ENCODE assay signal across 9 cellular contexts in the genomic region with DNA sequence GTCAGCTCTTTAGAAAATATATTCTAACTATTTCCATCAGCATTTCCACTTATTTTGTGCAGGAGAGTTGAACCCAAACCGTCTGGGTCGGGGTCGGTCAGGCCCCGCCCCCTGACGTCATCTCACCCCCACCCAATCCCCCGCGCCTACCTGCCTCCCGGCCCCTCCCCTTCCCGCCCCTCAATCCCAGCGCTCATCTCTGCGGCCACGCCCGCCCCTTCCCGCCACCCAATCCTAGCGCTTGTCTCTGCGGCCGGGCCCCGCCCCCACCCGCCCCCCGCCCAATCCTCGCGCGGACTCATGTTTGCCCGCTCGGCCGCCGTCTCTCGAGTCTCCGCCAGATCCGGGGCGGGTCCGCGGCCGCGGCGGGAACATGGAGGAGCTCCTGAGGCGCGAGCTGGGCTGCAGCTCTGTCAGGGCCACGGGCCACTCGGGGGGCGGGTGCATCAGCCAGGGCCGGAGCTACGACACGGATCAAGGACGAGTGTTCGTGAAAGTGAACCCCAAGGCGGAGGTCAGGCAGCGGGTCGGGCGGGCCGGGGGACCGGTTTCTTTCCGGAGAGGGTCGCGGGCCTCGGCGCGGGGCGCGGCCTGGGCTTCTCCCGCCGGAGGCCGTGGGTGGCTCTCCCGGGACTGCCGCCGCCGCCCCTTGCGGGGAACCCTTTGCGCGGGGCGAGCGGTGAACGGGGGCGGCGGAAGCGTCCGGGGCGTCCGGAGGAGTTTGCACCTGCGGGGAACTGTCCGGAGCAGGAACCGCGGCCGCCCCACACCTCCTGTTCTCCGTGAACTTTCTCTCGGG. TPM values are rescaled to one million over a fixed set of nuclear protein-coding genes. Genes with fewer than 3 reads are reported as not detected.
DNase-seq lines count a peak whose midpoint lies in the region; ATAC-seq, FAIRE-seq and TF ChIP-seq lines count a peak whose summit lies in the region.
"Had no signal": no experiment of that assay in that cellular context is flagged by ENCODE, and none has a peak within 500 bp of the region (broad histone marks: within the 10 kb centered on the region; RNA-seq: fewer than 3 reads in every experiment).

A gene with protein sequence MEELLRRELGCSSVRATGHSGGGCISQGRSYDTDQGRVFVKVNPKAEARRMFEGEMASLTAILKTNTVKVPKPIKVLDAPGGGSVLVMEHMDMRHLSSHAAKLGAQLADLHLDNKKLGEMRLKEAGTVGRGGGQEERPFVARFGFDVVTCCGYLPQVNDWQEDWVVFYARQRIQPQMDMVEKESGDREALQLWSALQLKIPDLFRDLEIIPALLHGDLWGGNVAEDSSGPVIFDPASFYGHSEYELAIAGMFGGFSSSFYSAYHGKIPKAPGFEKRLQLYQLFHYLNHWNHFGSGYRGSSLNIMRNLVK (plus strand): TSS at position 324 of the 799 bp plus-strand sequence. CDS start 50 bp downstream, at position 374.

- intact Hi-C loops in activated B cell treated with CpG ODN at 0.5 μM for 24 hours (cut with micrococcal nuclease), result loop anchor here (1.0 kb wide), 5 partner anchors 8 to 123 kb away; partner anchors contain the start of genes RAB40B, TBCD and WDR45B

- H3K27ac ChIP-seq in smooth muscle cell (ENCODE audit: low read depth), result peak within 1 kb of the TSS; percentile 35

- peaks cover 3% of the 10 kb centered on the region for H4K20me1 ChIP-seq in smooth muscle cell (ENCODE audit: low read depth)

- FAIRE-seq in bronchial epithelial cell (lab: Jason Lieb, UNC), result no peak
- FAIRE-seq: A204.1 had no signal

- peak within 1 kb of the TSS; percentile 96 for H2AFZ ChIP-seq in smooth muscle cell (ENCODE audit: low read depth)

- no peaks in the 10 kb centered on the region for H3K27me3 ChIP-seq in bronchial epithelial cell (ENCODE audit: control insufficient read depth, insufficient read depth, low read length)
- H3K27me3 ChIP-seq in smooth muscle cell (ENCODE audit: low read depth), result no peaks in the 10 kb centered on the region

- H3K9me3 ChIP-seq in smooth muscle cell (replicated peaks; ENCODE audit: low read depth), result no peaks in the 10 kb centered on the region

- H3K79me2 ChIP-seq in smooth muscle cell (ENCODE audit: low read depth), result peaks cover 9% of the 10 kb centered on the region

- H3K4me1 ChIP-seq in smooth muscle cell (ENCODE audit: low read depth), result peaks cover 5% of the 10 kb centered on the region

- H3K9me3 Mint-ChIP-seq in activated B cell treated with CpG ODN at 0.5 μM for 24 hours (no peaks in the 10 kb centered on the region), immature natural killer cell (no peaks in the 10 kb centered on the region)

- H3F3A ChIP-seq in smooth muscle cell (ENCODE audit: low read depth), result no peaks in the 10 kb centered on the region

- WGBS in smooth muscle cell (ENCODE audit: low lambda C conversion rate), result under 1% methylated on average over 33 of the region's 86 CpGs

- CTCF ChIA-PET in activated B cell treated with CpG ODN at 0.5 μM for 24 hours (lab: Charles Lee), result no interaction called here

- TF ChIP-seq CTCF in activated B cell treated with CpG ODN at 0.5 μM for 24 hours (IDR thresholded peaks at IDR 0.05), result no peak
- TF ChIP-seq CTCF in bronchial epithelial cell (IDR thresholded peaks at IDR 0.05; ENCODE audit: insufficient read depth, low read length, severe bottlenecking), result no peak
- no peak for TF ChIP-seq CTCF in smooth muscle cell (IDR thresholded peaks at IDR 0.05; ENCODE audit: borderline replicate concordance, insufficient read depth, poor library complexity, severe bottlenecking)

- DNase-seq in NCI-H524 (lab: John Stamatoyannopoulos, UW), result peak; percentile 15 to 61
- DNase-seq in NCI-H524 treated with DMSO at 0.1 percent for 48 hours (lab: John Stamatoyannopoulos, UW), result no peak
- DNase-seq in NCI-H226, result peak; percentile 80
- DNase-seq in activated B cell treated with CpG ODN at 0.5 μM for 24 hours, result peak; percentile 78
- DNase-seq in bronchial epithelial cell (ENCODE audit: low read depth), result peak; percentile 74
- DNase-seq in immature natural killer cell, result peak; percentile 85 to 89 (median 89)
- peak; percentile 86 for DNase-seq in smooth muscle cell (lab: John Stamatoyannopoulos, UW; ENCODE audit: unreplicated experiment)

- H3K27me3 Mint-ChIP-seq in activated B cell treated with CpG ODN at 0.5 μM for 24 hours (no peaks in the 10 kb centered on the region), immature natural killer cell (ENCODE audit: low read depth in 3 of 3) (peaks cover 2 to 12% (median 7%) of the 10 kb centered on the region in 3 donors)

- H3K4me2 ChIP-seq in smooth muscle cell, result peak within 1 kb of the TSS; percentile 99

- H3K4me3 ChIP-seq in bronchial epithelial cell (ENCODE audit: low read depth, low read length) (peak within 1 kb of the TSS; percentile 76), smooth muscle cell (peak within 1 kb of the TSS; percentile 99)

- peaks cover 22% of the 10 kb centered on the region for H3K4me1 Mint-ChIP-seq in activated B cell treated with CpG ODN at 0.5 μM for 24 hours
- H3K4me1 Mint-ChIP-seq in immature natural killer cell, result peaks cover 24 to 28% of the 10 kb centered on the region in 2 donors

- H3K4me3 Mint-ChIP-seq in activated B cell treated with CpG ODN at 0.5 μM for 24 hours, result peak within 1 kb of the TSS; percentile 96
- H3K4me3 Mint-ChIP-seq in immature natural killer cell, result peak within 1 kb of the TSS; percentile 93 to 97 (median 95)

- peaks cover 4% of the 10 kb centered on the region for H3K36me3 ChIP-seq in bronchial epithelial cell (ENCODE audit: control insufficient read depth, insufficient read depth, low read length)
- H3K36me3 ChIP-seq in smooth muscle cell (ENCODE audit: low read depth), result no peaks in the 10 kb centered on the region

- H3K36me3 Mint-ChIP-seq in activated B cell treated with CpG ODN at 0.5 μM for 24 hours (ENCODE audit: low read depth) (peaks cover 25% of the 10 kb centered on the region), immature natural killer cell (peaks cover 0 to 7% (median 5%) of the 10 kb centered on the region in 3 donors)

- ATAC-seq in HG03135 (IDR thresholded peaks at IDR 0.05; ENCODE audit: unreplicated experiment), result peak; percentile 67
- peak; percentile 95 for ATAC-seq in activated B cell treated with CpG ODN at 0.5 μM for 24 hours (ENCODE audit: low read depth)

- POLR2A ChIA-PET in activated B cell treated with CpG ODN at 0.5 μM for 24 hours (lab: Charles Lee), result interaction anchor here (0.6 to 1.4 kb wide), 9 partner anchors 9 to 1033 kb away, joined by 3 to 9 read pairs (median 7); partner anchors contain the start of gene ARL16

- peak within 1 kb of the TSS; percentile 76 for H3K9ac ChIP-seq in smooth muscle cell (ENCODE audit: low read depth)

- H3K27ac Mint-ChIP-seq in activated B cell treated with CpG ODN at 0.5 μM for 24 hours (peak within 1 kb of the TSS; percentile 87), immature natural killer cell (peak within 1 kb of the TSS; percentile 76 to 94 (median 93))

RNA-seq across cellular contexts. Expression of the gene that starts here (rescaled TPM):
- total RNA-seq in activated B cell treated with CpG ODN at 0.5 μM for 24 hours (26.7 and 28.5 TPM in 2 replicates), bronchial epithelial cell (21.3 and 23.9 TPM in 2 replicates), smooth muscle cell (12.8 and 16.8 TPM in 2 replicates)
- polyA plus RNA-seq in immature natural killer cell (10 to 100 TPM; 23.7 to 76.6 (median 47.3) TPM), smooth muscle cell (26.9 and 34.8 TPM in 2 replicates)
